Comparison of ENCODE assay signal across 15 cellular contexts in the genomic region with DNA sequence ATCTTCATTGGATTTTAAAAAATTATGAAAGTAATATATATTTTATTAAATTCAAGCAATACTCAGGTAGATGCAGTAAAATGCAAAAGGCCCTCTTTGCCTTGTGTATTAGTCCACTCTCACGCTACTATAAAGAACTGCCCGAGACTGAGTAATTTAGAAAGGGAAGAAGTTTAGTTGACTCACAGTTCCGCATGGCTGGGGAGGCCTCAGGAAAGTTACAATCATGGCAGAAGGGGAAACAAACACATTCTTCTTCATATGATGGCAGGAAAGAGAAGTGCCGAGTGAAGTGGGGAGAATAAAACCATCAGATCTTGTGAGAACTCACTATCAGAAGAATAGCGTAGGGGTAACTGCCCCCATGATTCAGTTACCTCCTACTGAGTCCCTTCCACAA. TPM values are rescaled to one million over a fixed set of nuclear protein-coding genes. Genes with fewer than 3 reads are reported as not detected.
DNase-seq lines count a peak whose midpoint lies in the region; ATAC-seq, FAIRE-seq and TF ChIP-seq lines count a peak whose summit lies in the region.
"Had no signal": no experiment of that assay in that cellular context is flagged by ENCODE, and none has a peak within 500 bp of the region (broad histone marks: within the 10 kb centered on the region; RNA-seq: fewer than 3 reads in every experiment).

No MANE protein-coding gene starts in this region.

- ATAC-seq in GM21723 (IDR thresholded peaks at IDR 0.05; ENCODE audit: unreplicated experiment): peak; percentile 55
- ATAC-seq in HG03565 (IDR thresholded peaks at IDR 0.05; ENCODE audit: unreplicated experiment): peak; percentile 41
- ATAC-seq in Right ventricle myocardium inferior: no peak

- TF ChIP-seq CTCF in kidney epithelial cell (IDR thresholded peaks at IDR 0.05; ENCODE audit: insufficient read depth, low read length, poor library complexity, severe bottlenecking): no peak

- DNase-seq in GM18507 (ENCODE audit: extremely low spot score, insufficient read length, low read depth) (no peak), kidney epithelial cell (ENCODE audit: low read depth) (peak; percentile 35), GM03348 (ENCODE audit: low spot score) (no peak), NCI-H748 treated with DMSO at 0.1 percent for 48 hours (lab: John Stamatoyannopoulos, UW) (no peak), AG08395 (ENCODE audit: low spot score) (no peak), Right ventricle myocardium inferior (ENCODE audit: missing footprints) (no peak)
- DNase-seq: activated CD4-positive, alpha-beta memory T cell treated with anti-CD3 and anti-CD28 coated beads, Interleukin-2, amount 10 ng/mL, durations not matched to agents 7 days and 5 days; CD4-positive, alpha-beta T cell; NCI-H2081; retina; T-helper 2 cell had no signal

- H3K36me3 ChIP-seq in kidney epithelial cell (ENCODE audit: control insufficient read depth, insufficient read depth, low read length): no peaks in the 10 kb centered on the region
- H3K36me3 ChIP-seq: suprapubic skin had no signal

- peak; percentile 70 for FAIRE-seq in GM18507 (lab: Jason Lieb, UNC)

- intact Hi-C loops in Right ventricle myocardium inferior (cut with DNase I): no loop called here

- H3K27me3 ChIP-seq in kidney epithelial cell (ENCODE audit: control insufficient read depth, insufficient read depth, low read length): no peaks in the 10 kb centered on the region
- H3K27me3 ChIP-seq: suprapubic skin had no signal

- H3K4me3 ChIP-seq in kidney epithelial cell (ENCODE audit: low read depth, low read length): no peak overlapping the region
- H3K4me3 ChIP-seq: suprapubic skin had no signal

RNA-seq across cellular contexts. Expression of a gene that starts 12.1 kb away (rescaled TPM):
- total RNA-seq in kidney epithelial cell (6.9 and 7.0 TPM in 2 replicates), Right ventricle myocardium inferior (0.08 TPM)
- total RNA-seq: CD4-positive, alpha-beta T cell; mononuclear cell had no signal
